9 cellular contexts compared by ENCODE assay signal in genomic region chr7:100835903-100836811, GRCh38. TPM values are rescaled to one million over a fixed set of nuclear protein-coding genes. Genes with fewer than 3 reads are reported as not detected.
DNase-seq lines count a peak whose midpoint lies in the region; ATAC-seq, FAIRE-seq and TF ChIP-seq lines count a peak whose summit lies in the region.
"Had no signal": no experiment of that assay in that cellular context is flagged by ENCODE, and none has a peak within 500 bp of the region (broad histone marks: within the 10 kb centered on the region; RNA-seq: fewer than 3 reads in every experiment).

No MANE protein-coding gene starts in this region.

- FAIRE-seq in pancreas (lab: Jason Lieb, UNC), result no peak

- peak overlapping the region; percentile 46 for H3K9ac ChIP-seq in SK-N-MC (ENCODE audit: insufficient read length)

- H3K4me1 ChIP-seq in heart left ventricle (peaks cover 0 to 24% (median 7%) of the 10 kb centered on the region in 12 donors), pancreas (peaks cover 11 to 17% (median 16%) of the 10 kb centered on the region in 3 donors)

- WGBS in heart left ventricle, 4 donors, result 36 to 51% (median 44%) methylated on average over 14 to 17 of the region's 17 CpGs
- WGBS in pancreas, 2 donors, result 63 to 70% methylated on average over 16 to 17 of the region's 17 CpGs

- H3K36me3 ChIP-seq in SK-N-MC (ENCODE audit: insufficient read depth, low read length), result no peaks in the 10 kb centered on the region
- no peaks in the 10 kb centered on the region for H3K36me3 ChIP-seq in heart left ventricle
- no peaks in the 10 kb centered on the region for H3K36me3 ChIP-seq in pancreas
- H3K36me3 ChIP-seq: thoracic aorta had no signal

- H3K9me3 ChIP-seq in SK-N-MC (ENCODE audit: low read depth, low read length), result no peaks in the 10 kb centered on the region
- H3K9me3 ChIP-seq in heart left ventricle, result no peaks in the 10 kb centered on the region
- H3K9me3 ChIP-seq in pancreas, result no peaks in the 10 kb centered on the region
- H3K9me3 ChIP-seq: thoracic aorta had no signal

- TF ChIP-seq CTCF in heart left ventricle (IDR thresholded peaks at IDR 0.05) (peak in 1 of 12 donors; percentile 9), pancreas (IDR thresholded peaks at IDR 0.05) (no peak)

- intact Hi-C loops in heart left ventricle (cut with DNase I) (loop anchor here in 4 of 10 donors (1.0 to 5.0 kb wide), 2 partner anchors 8 to 34 kb away; no protein-coding TSS in a partner anchor), pancreas (cut with DNase I) (no loop called here)

- peak overlapping the region; percentile 83 for H3K4me3 ChIP-seq in SK-N-MC
- H3K4me3 ChIP-seq in heart left ventricle, result peak overlapping the region in 8 of 12 donors; percentile 3 to 54 (median 48)
- H3K4me3 ChIP-seq in pancreas, result no peak overlapping the region

- TF ChIP-seq POLR2A in heart left ventricle (IDR thresholded peaks at IDR 0.05), result no peak

- H3K27ac ChIP-seq in SK-N-MC (peak overlapping the region; percentile 100), heart left ventricle (peak overlapping the region; percentile 80 to 95 (median 90)), pancreas (peak overlapping the region in 3 of 4 donors; percentile 22 to 77 (median 76))

- peak; percentile 70 to 90 (median 78) for ATAC-seq in heart left ventricle
- ATAC-seq in pancreas, result peak in 1 of 4 donors; percentile 22
- ATAC-seq in activated CD4-positive, CD25-positive, alpha-beta regulatory T cell treated with anti-CD3 and anti-CD28 coated beads, Interleukin-2, amount 50 U/mL, for 24 hours, result no peak
- ATAC-seq in GM18868 (IDR thresholded peaks at IDR 0.05; ENCODE audit: unreplicated experiment), result no peak

- no peaks in the 10 kb centered on the region for H3K27me3 ChIP-seq in heart left ventricle
- H3K27me3 ChIP-seq in pancreas, result no peaks in the 10 kb centered on the region

- DNase-seq in Daoy (ENCODE audit: low read depth) (peak; percentile 36), SK-N-MC (ENCODE audit: low read depth, low spot score) (no peak), heart left ventricle (peak; percentile 69 to 83 (median 79)), pancreas (peak in 1 of 6 donors; percentile 39), SHP77 treated with DMSO at 0.1 percent for 48 hours (lab: John Stamatoyannopoulos, UW) (no peak), NCI-H1417 (lab: John Stamatoyannopoulos, UW) (no peak)

RNA-seq across cellular contexts. Expression of gene EPHB4, which starts 8.8 kb away (rescaled TPM):
- total RNA-seq in Daoy (2014; rRNA removed; shearing (Covaris generic)), result 57.5 and 62.5 TPM in 2 replicates
- total RNA-seq in heart left ventricle, result 10 to 100 TPM; 18.0 to 76.2 (median 21.4) TPM
- 10 to 100 TPM; 10.7 to 35.2 TPM for polyA plus RNA-seq in heart left ventricle
- 10 to 100 TPM; 21.8 to 32.9 (median 27.5) TPM for total RNA-seq in pancreas
- polyA plus RNA-seq in pancreas, result 10 to 100 TPM; 15.8 to 20.5 TPM

RNA-seq across cellular contexts. Expression of gene SLC12A9, which starts 16.4 kb away (rescaled TPM):
- total RNA-seq in Daoy (2014; rRNA removed; shearing (Covaris generic)), result 14.1 and 18.1 TPM in 2 replicates
- 10 to 100 TPM in 1 of 9 donors, 1 to 10 TPM in 8; 4.6 to 23.6 (median 7.0) TPM for total RNA-seq in heart left ventricle
- polyA plus RNA-seq in heart left ventricle, result 10 to 100 TPM in 1 of 2 donors, 1 to 10 TPM in 1; 6.4 to 10.5 TPM
- total RNA-seq in pancreas, result 10 to 100 TPM; 11.9 to 20.8 (median 13.9) TPM
- 10 to 100 TPM; 34.4 to 34.6 TPM for polyA plus RNA-seq in pancreas

RNA-seq across cellular contexts. Expression of gene TRIP6, which starts 31.0 kb away (rescaled TPM):
- total RNA-seq in Daoy (2014; rRNA removed; shearing (Covaris generic)), result 203 and 238 TPM in 2 replicates
- total RNA-seq in heart left ventricle, result 10 to 100 TPM in 8 of 9 donors, 1 to 10 TPM in 1; 9.2 to 37.3 (median 17.1) TPM
- polyA plus RNA-seq in heart left ventricle, result 10 to 100 TPM; 10.6 to 23.1 TPM
- total RNA-seq in pancreas, result 10 to 100 TPM; 24.1 to 36.6 (median 33.1) TPM
- polyA plus RNA-seq in pancreas, result 10 to 100 TPM; 41.7 to 57.6 TPM

RNA-seq across cellular contexts. Expression of gene SRRT, which starts 38.7 kb away (rescaled TPM):
- total RNA-seq in Daoy (2014; rRNA removed; shearing (Covaris generic)), result 93.0 and 116 TPM in 2 replicates
- total RNA-seq in heart left ventricle (10 to 100 TPM; 31.0 to 62.2 (median 49.5) TPM), pancreas (10 to 100 TPM; 39.2 to 83.5 (median 50.0) TPM)
- polyA plus RNA-seq in heart left ventricle (10 to 100 TPM; 38.0 to 49.7 TPM), pancreas (100 to 1,000 TPM; 139 to 179 TPM)

RNA-seq across cellular contexts. Expression of gene UFSP1, which starts 53.4 kb away (rescaled TPM):
- total RNA-seq in Daoy (2014; rRNA removed; shearing (Covaris generic)), result 4.8 and 6.1 TPM in 2 replicates
- total RNA-seq in heart left ventricle (1 to 10 TPM; 1.0 to 3.4 (median 1.6) TPM), pancreas (1 to 10 TPM in 5 of 6 donors, under 1 TPM in 1; 0.83 to 3.2 (median 2.1) TPM)
- polyA plus RNA-seq in heart left ventricle (1 to 10 TPM; 3.4 TPM), pancreas (1 to 10 TPM; 5.2 to 6.3 TPM)

Comparison
In these comparisons a context has a peak if more than half of its experiments do, and no peak if none do; other contexts are left out.
1. DNase-seq: peak in Daoy (single experiment) and heart left ventricle (5 of 5); none in SK-N-MC (single experiment), SHP77 treated with DMSO at 0.1 percent for 48 hours (single experiment) and NCI-H1417 (0 of 3).
2. H3K4me3 ChIP-seq: peak in SK-N-MC (single experiment) and heart left ventricle (8 of 12); none in pancreas (0 of 4).
3. ATAC-seq: peak in heart left ventricle (4 of 4); none in activated CD4-positive, CD25-positive, alpha-beta regulatory T cell treated with anti-CD3 and anti-CD28 coated beads, Interleukin-2, amount 50 U/mL, for 24 hours (0 of 2) and GM18868 (single experiment).
4. Peak in every context shown above with its lines, with median percentiles within 50 percentile points of each other: H3K27ac ChIP-seq.